ENCODE assay signal across 36 cellular contexts in the genomic region with DNA sequence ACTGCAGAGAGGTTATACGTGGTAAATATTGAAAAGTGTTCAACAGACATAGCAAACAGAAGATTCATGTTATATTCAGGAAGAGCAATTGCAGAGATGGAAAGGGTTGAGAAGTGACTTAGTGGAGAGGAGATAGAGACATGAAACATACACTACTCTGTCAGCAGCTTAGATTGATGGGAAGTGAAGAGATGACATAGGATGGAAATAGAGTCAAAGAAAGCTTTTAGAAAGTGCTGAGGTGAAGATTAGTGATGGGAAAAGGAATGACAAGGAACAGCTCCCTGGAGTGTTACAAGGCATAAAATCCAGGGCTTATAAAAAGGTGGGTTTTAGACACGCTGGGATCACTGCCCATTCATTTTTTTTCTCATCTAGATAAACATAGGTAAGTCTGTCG.
"Had no signal": no experiment of that assay in that cellular context is flagged by ENCODE, and none has a peak within 500 bp of the region (broad histone marks: within the 10 kb centered on the region; RNA-seq: fewer than 3 reads in every experiment).

No MANE protein-coding gene starts in this region.

- DNase-seq: Karpas-422, Kasumi-1, MG63, MM.1S, MV-4-11, NCI-H1048, NCI-H1092, NCI-H1092 treated with DMSO at 0.1 percent for 48 hours, NCI-H1105, NCI-H1105 treated with DMSO at 0.1 percent for 48 hours, NCI-H1417, NCI-H1417 treated with DMSO at 0.1 percent for 48 hours, NCI-H1436, NCI-H1436 treated with DMSO at 0.1 percent for 48 hours, NCI-H146, NCI-H1694, NCI-H1694 treated with DMSO at 0.1 percent for 48 hours, NCI-H187, NCI-H187 treated with DMSO at 0.1 percent for 48 hours, NCI-H1930, NCI-H2029, NCI-H2029 treated with DMSO at 0.1 percent for 48 hours, NCI-H2081, NCI-H2081 treated with DMSO at 0.1 percent for 48 hours, NCI-H2107, NCI-H2171, NCI-H2171 treated with DMSO at 0.1 percent for 48 hours, NCI-H2227 treated with DMSO at 0.1 percent for 48 hours, NCI-H226, NCI-H345, NCI-H446, NCI-H446 treated with DMSO at 0.1 percent for 48 hours, NCI-H510A, NCI-H510A treated with DMSO at 0.1 percent for 48 hours, NCI-H524 had no signal

- H3K9ac ChIP-seq: KMS-11 had no signal

- H3K9me3 ChIP-seq: MG63 had no signal

- H3K36me3 ChIP-seq: MG63 had no signal

- H3K4me3 ChIP-seq: MG63 had no signal

- H3K27me3 ChIP-seq: MG63 had no signal

- H3K4me2 ChIP-seq: KMS-11 had no signal

- H3K27ac ChIP-seq: KMS-11 had no signal
